In genomic region chr1:36732038-36732402, GRCh38 we compare ENCODE assay signal across 15 cellular contexts.
DNase-seq lines count a peak whose midpoint lies in the region; ATAC-seq and TF ChIP-seq lines count a peak whose summit lies in the region.
"Had no signal": no experiment of that assay in that cellular context is flagged by ENCODE, and none has a peak within 500 bp of the region (broad histone marks: within the 10 kb centered on the region; RNA-seq: fewer than 3 reads in every experiment).

No MANE protein-coding gene starts in this region.

- H3K4me1 Mint-ChIP-seq in activated T-helper 17 cell treated with anti-CD3 and anti-CD28 coated beads, Interleukin-2, amount 50 U/mL, for 72 hours: no peaks in the 10 kb centered on the region
- H3K4me1 Mint-ChIP-seq: CD14-positive monocyte; CD4-positive, alpha-beta memory T cell had no signal

- H2AK5ac ChIP-seq in mesendoderm (ENCODE audit: low read length): peak overlapping the region; percentile 76

- no peak overlapping the region for H3K4ac ChIP-seq in mesendoderm (ENCODE audit: low read depth, low read length)

- H2BK5ac ChIP-seq in mesendoderm (ENCODE audit: low read length): no peak overlapping the region

- DNase-seq in CD1c-positive myeloid dendritic cell (ENCODE audit: extremely low spot score) (peak; percentile 3), OCI-LY7 (ENCODE audit: low spot score) (no peak), mesendoderm (no peak), NCI-H345 treated with DMSO at 0.1 percent for 48 hours (lab: John Stamatoyannopoulos, UW; ENCODE audit: unreplicated experiment) (no peak), iPS-NIHi7 (ENCODE audit: extremely low spot score) (no peak)
- DNase-seq: Calu3; CD4-positive, alpha-beta memory T cell; COR-L47; DMS79 treated with DMSO at 0.1 percent for 48 hours; GF-D8; GM23248; H7 had no signal

- H2AFZ ChIP-seq in OCI-LY7 (ENCODE audit: low read length): no peak overlapping the region
- H2AFZ ChIP-seq: GM23248 had no signal

- H4K5ac ChIP-seq in mesendoderm (ENCODE audit: low read length): no peak overlapping the region

- H4K8ac ChIP-seq in mesendoderm (ENCODE audit: low read depth, low read length): no peak overlapping the region

- H3K9me2 ChIP-seq in OCI-LY7 (ENCODE audit: insufficient read depth, low read length): no peaks in the 10 kb centered on the region

- no peaks in the 10 kb centered on the region for H3K9me3 ChIP-seq in OCI-LY7 (ENCODE audit: low read length)

- no peak overlapping the region for H3K9ac ChIP-seq in mesendoderm (ENCODE audit: low read length)
- H3K9ac ChIP-seq: GM23248 had no signal

- no peak overlapping the region for H3K18ac ChIP-seq in mesendoderm (ENCODE audit: low read length)

- H3K23ac ChIP-seq in mesendoderm (ENCODE audit: low read length): no peak overlapping the region

- intact Hi-C loops in OCI-LY7 (cut with micrococcal nuclease; ENCODE audit: unreplicated experiment): no loop called here

- no peaks in the 10 kb centered on the region for H3K36me3 Mint-ChIP-seq in activated T-helper 17 cell treated with anti-CD3 and anti-CD28 coated beads, Interleukin-2, amount 50 U/mL, for 72 hours (ENCODE audit: low read depth)
- H3K36me3 Mint-ChIP-seq: CD14-positive monocyte; CD4-positive, alpha-beta memory T cell had no signal

- H3K36me3 ChIP-seq in OCI-LY7 (ENCODE audit: insufficient read depth, low read length) (no peaks in the 10 kb centered on the region), mesendoderm (ENCODE audit: control insufficient read depth, insufficient read depth, low read length) (no peaks in the 10 kb centered on the region)

- no peak overlapping the region for H2BK15ac ChIP-seq in mesendoderm (replicated peaks; ENCODE audit: low read depth)

- no peak for ATAC-seq in GM18873 (IDR thresholded peaks at IDR 0.05; ENCODE audit: low FRiP score, unreplicated experiment)
- ATAC-seq in activated T-helper 17 cell treated with anti-CD3 and anti-CD28 coated beads, Interleukin-2, amount 50 U/mL, for 72 hours (replicated peaks): no peak

- CTCF ChIA-PET in OCI-LY7 (lab: Charles Lee; ENCODE audit: unreplicated experiment): no interaction called here

- no peak overlapping the region for H3K4me3 Mint-ChIP-seq in activated T-helper 17 cell treated with anti-CD3 and anti-CD28 coated beads, Interleukin-2, amount 50 U/mL, for 72 hours
- H3K4me3 Mint-ChIP-seq: CD14-positive monocyte; CD4-positive, alpha-beta memory T cell had no signal

- POLR2A ChIA-PET in OCI-LY7 (lab: Charles Lee): no interaction called here

- no peaks in the 10 kb centered on the region for H3K9me3 Mint-ChIP-seq in activated T-helper 17 cell treated with anti-CD3 and anti-CD28 coated beads, Interleukin-2, amount 50 U/mL, for 72 hours
- H3K9me3 Mint-ChIP-seq: CD4-positive, alpha-beta memory T cell had no signal

- peak; percentile 30; the same call in 1 of the 2 replicates for TF ChIP-seq CTCF in OCI-LY7 (conservative IDR thresholded peaks at IDR 0.05; ENCODE audit: low read length)

- H3K4me1 ChIP-seq in OCI-LY7 (ENCODE audit: insufficient read depth, low read length, poor library complexity, severe bottlenecking) (no peaks in the 10 kb centered on the region), mesendoderm (ENCODE audit: control insufficient read depth, low read depth, low read length) (peaks cover 29% of the 10 kb centered on the region)

- BruUV-seq in OCI-LY7 (replicated peaks; lab: Mats Ljungman, UMichigan): no TSS peak

- H3K4me3 ChIP-seq in OCI-LY7 (ENCODE audit: low read depth, low read length, poor library complexity, severe bottlenecking): no peak overlapping the region
- no peak overlapping the region for H3K4me3 ChIP-seq in mesendoderm (ENCODE audit: low read length)
- H3K4me3 ChIP-seq: GM23248 had no signal

- H3K79me2 ChIP-seq in OCI-LY7 (ENCODE audit: insufficient read depth, low read depth, low read length): no peaks in the 10 kb centered on the region
- no peaks in the 10 kb centered on the region for H3K79me2 ChIP-seq in mesendoderm (ENCODE audit: control insufficient read depth, insufficient read depth, low read length)

- H3K56ac ChIP-seq in mesendoderm (ENCODE audit: low read length): peak overlapping the region; percentile 22

- H3K27ac Mint-ChIP-seq in activated T-helper 17 cell treated with anti-CD3 and anti-CD28 coated beads, Interleukin-2, amount 50 U/mL, for 72 hours: no peak overlapping the region
- H3K27ac Mint-ChIP-seq: CD14-positive monocyte; CD4-positive, alpha-beta memory T cell had no signal

- H3K27ac ChIP-seq in OCI-LY7 (ENCODE audit: low read depth, low read length, poor library complexity, severe bottlenecking) (no peak overlapping the region), mesendoderm (ENCODE audit: low read depth, low read length) (no peak overlapping the region)
- H3K27ac ChIP-seq: GM23248 had no signal

- H3K27me3 Mint-ChIP-seq in activated T-helper 17 cell treated with anti-CD3 and anti-CD28 coated beads, Interleukin-2, amount 50 U/mL, for 72 hours: peaks cover 39% of the 10 kb centered on the region

- no peaks in the 10 kb centered on the region for H3K27me3 ChIP-seq in mesendoderm (ENCODE audit: insufficient read depth, low read length, poor library complexity)

- H3K4me2 ChIP-seq in OCI-LY7 (ENCODE audit: low read length): no peak overlapping the region
- no peak overlapping the region for H3K4me2 ChIP-seq in mesendoderm (ENCODE audit: low read length)

- no peak overlapping the region for H2BK120ac ChIP-seq in mesendoderm (ENCODE audit: low read depth, low read length)

- H4K20me1 ChIP-seq in OCI-LY7 (ENCODE audit: insufficient read depth, low read length): no peaks in the 10 kb centered on the region

- H3K79me1 ChIP-seq in mesendoderm (ENCODE audit: low read length): no peaks in the 10 kb centered on the region

- WGBS in mesendoderm (ENCODE audit: extremely low coverage, insufficient coverage, low lambda C conversion rate): no CpG with 5 or more reads among the region's 6 CpGs
